ENCODE assay signal across 8 cellular contexts in the genomic region with DNA sequence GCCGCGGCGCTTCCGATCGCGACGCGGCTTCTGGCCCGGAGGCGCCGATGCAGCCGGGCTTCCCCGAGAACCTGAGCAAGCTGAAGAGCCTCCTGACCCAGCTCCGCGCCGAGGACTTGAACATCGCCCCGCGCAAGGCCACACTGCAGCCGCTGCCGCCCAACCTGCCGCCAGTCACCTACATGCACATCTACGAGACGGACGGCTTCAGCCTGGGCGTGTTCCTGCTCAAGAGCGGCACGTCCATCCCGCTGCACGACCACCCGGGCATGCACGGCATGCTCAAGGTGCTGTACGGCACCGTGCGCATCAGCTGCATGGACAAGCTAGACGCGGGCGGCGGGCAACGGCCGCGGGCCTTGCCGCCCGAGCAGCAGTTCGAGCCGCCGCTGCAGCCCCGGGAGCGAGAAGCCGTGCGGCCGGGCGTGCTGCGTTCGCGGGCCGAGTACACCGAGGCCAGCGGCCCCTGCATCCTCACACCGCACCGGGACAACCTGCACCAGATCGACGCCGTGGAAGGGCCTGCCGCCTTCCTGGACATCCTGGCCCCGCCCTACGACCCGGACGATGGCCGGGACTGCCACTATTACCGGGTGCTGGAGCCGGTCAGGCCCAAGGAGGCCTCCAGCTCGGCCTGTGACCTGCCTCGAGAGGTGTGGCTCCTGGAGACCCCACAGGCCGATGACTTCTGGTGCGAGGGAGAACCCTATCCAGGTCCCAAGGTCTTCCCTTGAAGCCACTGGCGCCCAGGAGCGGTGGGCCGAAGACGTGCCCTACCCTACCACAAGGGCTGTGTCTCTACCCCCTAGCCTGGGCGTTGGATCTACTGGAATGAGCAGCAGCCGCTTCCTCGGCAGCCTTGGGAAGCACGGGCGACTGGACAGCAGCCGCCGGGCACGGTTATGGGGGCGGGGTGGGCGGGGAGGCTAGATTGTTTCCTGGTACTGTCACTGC. TPM values are rescaled to one million over a fixed set of nuclear protein-coding genes. Genes with fewer than 3 reads are reported as not detected.
DNase-seq lines count a peak whose midpoint lies in the region; ATAC-seq and TF ChIP-seq lines count a peak whose summit lies in the region.

No MANE protein-coding gene starts in this region.

- peak overlapping the region; percentile 80 to 81 for H3K4me3 ChIP-seq in Panc1 (ENCODE audit: low read depth in 2 of 2, low read length in 2 of 2)
- peak overlapping the region; percentile 92 for H3K4me3 ChIP-seq in iPS-20b (ENCODE audit: low read length)
- peak overlapping the region; percentile 68 to 95 (median 75) for H3K4me3 ChIP-seq in skin epidermis

- no peak for ATAC-seq in activated CD4-positive, CD25-positive, alpha-beta regulatory T cell treated with anti-CD3 and anti-CD28 coated beads, Interleukin-2, amount 50 U/mL, for 24 hours
- ATAC-seq in HG02870 (IDR thresholded peaks at IDR 0.05; ENCODE audit: unreplicated experiment), result peak; percentile 2
- peak; percentile 62 for ATAC-seq in Panc1

- peak; percentile 71 for DNase-seq in activated CD4-positive, CD25-positive, alpha-beta regulatory T cell treated with anti-CD3 and anti-CD28 coated beads, Interleukin-2, amount 50 U/mL, for 72 hours
- DNase-seq in Panc1 (ENCODE audit: low read depth, low spot score) (no peak), astrocyte of the hippocampus (ENCODE audit: low read depth, low spot score) (peak; percentile 73), NCI-H1048 (lab: John Stamatoyannopoulos, UW) (no peak)

- intact Hi-C loops in Panc1 (cut with micrococcal nuclease; ENCODE audit: unreplicated experiment), result no loop called here

- BruUV-seq in Panc1 (replicated peaks; lab: Mats Ljungman, UMichigan), result no TSS peak

- H3K9ac ChIP-seq in iPS-20b (ENCODE audit: low read depth, low read length), result peak overlapping the region; percentile 77

- H3K27me3 ChIP-seq in Panc1 (ENCODE audit: control insufficient read depth, insufficient read depth, low read length), result peaks cover 3% of the 10 kb centered on the region; the same call in 1 of the 2 replicates
- H3K27me3 ChIP-seq in iPS-20b (ENCODE audit: insufficient read depth, low read length), result no peaks in the 10 kb centered on the region

- CTCF ChIA-PET in Panc1 (lab: Charles Lee), result interaction anchor here (0.7 kb wide), 1 partner anchor 570 kb away, joined by 4 read pairs; no protein-coding TSS in a partner anchor

- no peak for TF ChIP-seq CTCF in Panc1 (IDR thresholded peaks at IDR 0.05)

- peaks cover 5% of the 10 kb centered on the region; the same call in 1 of the 2 replicates for H3K9me3 ChIP-seq in Panc1 (ENCODE audit: control insufficient read depth, insufficient read depth, low read depth, low read length)
- no peaks in the 10 kb centered on the region for H3K9me3 ChIP-seq in iPS-20b (ENCODE audit: insufficient read depth, low read depth, low read length)

- POLR2A ChIA-PET in Panc1 (lab: Charles Lee), result no interaction called here

- in situ Hi-C loops in Panc1 (cut with HindIII; ENCODE audit: low pct_unique_long_range_greater_than_20kb, low sequenced_read_pairs), result no loop called here

- H3K27ac ChIP-seq in Panc1 (ENCODE audit: low read length) (peak overlapping the region; percentile 92), iPS-20b (ENCODE audit: low read length) (peak overlapping the region; percentile 67), skin epidermis (peak overlapping the region; percentile 61 to 98 (median 95))

- H3K36me3 ChIP-seq in Panc1 (ENCODE audit: control insufficient read depth, insufficient read depth, low read length) (no peaks in the 10 kb centered on the region), iPS-20b (ENCODE audit: insufficient read depth, low read depth, low read length) (peaks cover 7% of the 10 kb centered on the region; the same call in 1 of the 2 replicates)

- H3K4me1 ChIP-seq in Panc1 (ENCODE audit: control insufficient read depth, insufficient read depth, low read length) (peaks cover 13% of the 10 kb centered on the region), iPS-20b (ENCODE audit: insufficient read depth, low read length) (peaks cover 24% of the 10 kb centered on the region)

RNA-seq across cellular contexts. Expression of a gene that starts 0.9 kb away (rescaled TPM):
- 24.9 TPM for total RNA-seq in Panc1 (2021; ENCODE audit: unreplicated experiment)
- 20.8 TPM for polyA plus RNA-seq in Panc1 (2012; ENCODE audit: insufficient read length)

RNA-seq across cellular contexts. Expression of a gene that starts 10.8 kb away (rescaled TPM):
- total RNA-seq in Panc1 (2021; ENCODE audit: unreplicated experiment), result 0.82 TPM
- polyA plus RNA-seq in Panc1 (2012; ENCODE audit: insufficient read length), result 0.41 TPM

Comparison
In these comparisons a context has a peak if more than half of its experiments do, and no peak if none do; other contexts are left out.
1. DNase-seq: peak in activated CD4-positive, CD25-positive, alpha-beta regulatory T cell treated with anti-CD3 and anti-CD28 coated beads, Interleukin-2, amount 50 U/mL, for 72 hours (single experiment) and astrocyte of the hippocampus (single experiment); none in Panc1 (single experiment) and NCI-H1048 (single experiment).
2. ATAC-seq: peak in HG02870 (single experiment) and Panc1 (single experiment); none in activated CD4-positive, CD25-positive, alpha-beta regulatory T cell treated with anti-CD3 and anti-CD28 coated beads, Interleukin-2, amount 50 U/mL, for 24 hours (0 of 2).
3. Peak in every context shown above with its lines, with median percentiles within 50 percentile points of each other: H3K27ac ChIP-seq and H3K4me3 ChIP-seq.